ENCODE assay signal across 20 cellular contexts in the genomic region with DNA sequence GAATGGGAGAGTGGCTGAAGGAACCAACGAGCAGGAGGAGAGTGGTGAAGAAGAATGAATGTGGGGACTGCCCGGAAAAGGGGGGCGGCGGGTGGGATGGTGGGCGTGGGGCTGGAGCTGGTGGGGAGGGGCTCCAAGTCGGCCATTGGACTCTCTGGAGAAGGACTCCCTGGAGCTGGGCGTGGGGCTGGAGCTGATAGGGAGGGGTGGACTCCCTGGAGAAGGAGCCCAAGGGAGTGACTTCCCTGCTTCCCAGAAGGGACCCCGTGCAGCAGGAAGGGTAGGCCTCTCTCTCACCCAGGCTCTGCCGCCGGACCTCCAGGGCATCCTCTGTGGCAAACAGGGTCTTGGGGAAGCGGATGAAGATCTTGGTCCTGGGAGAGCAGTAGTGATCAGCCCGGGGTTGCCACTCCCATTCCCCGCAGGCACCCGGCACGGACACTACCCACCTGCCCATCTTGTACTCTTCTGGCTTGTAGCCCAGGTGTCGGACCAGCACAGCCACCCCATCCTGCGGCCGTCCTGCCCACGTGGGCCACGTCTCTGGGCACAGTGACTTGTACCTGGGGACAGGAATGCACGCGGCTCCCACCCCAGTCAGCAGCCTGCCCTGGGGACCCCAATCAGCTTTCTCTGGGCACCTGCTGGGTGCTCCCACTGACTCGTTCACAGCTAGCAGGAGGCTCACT. TPM values are rescaled to one million over a fixed set of nuclear protein-coding genes. Genes with fewer than 3 reads are reported as not detected.
DNase-seq lines count a peak whose midpoint lies in the region; ATAC-seq, FAIRE-seq and TF ChIP-seq lines count a peak whose summit lies in the region.
"Had no signal": no experiment of that assay in that cellular context is flagged by ENCODE, and none has a peak within 500 bp of the region (broad histone marks: within the 10 kb centered on the region; RNA-seq: fewer than 3 reads in every experiment).

No MANE protein-coding gene starts in this region.

- no peak overlapping the region for H3K23ac ChIP-seq in neuronal stem cell (ENCODE audit: low read depth, low read length, poor library complexity)

- H4K91ac ChIP-seq in neuronal stem cell (ENCODE audit: low read depth, low read length, poor library complexity) = no peak overlapping the region

- H3K36me3 Mint-ChIP-seq in T-helper 17 cell (ENCODE audit: low read depth) = peaks cover 8% of the 10 kb centered on the region
- H3K36me3 Mint-ChIP-seq in CD4-positive, alpha-beta T cell (ENCODE audit: low read depth) = peaks cover 30% of the 10 kb centered on the region
- H3K36me3 Mint-ChIP-seq in activated CD4-positive, alpha-beta memory T cell treated with anti-CD3 and anti-CD28 coated beads, Interleukin-2, amount 10 ng/mL, durations not matched to agents 7 days and 5 days (ENCODE audit: low read depth) = peaks cover 48% of the 10 kb centered on the region

- H2AFZ ChIP-seq in HepG2 (ENCODE audit: low read length) (no peak overlapping the region), neuronal stem cell (ENCODE audit: low read length) (no peak overlapping the region)

- TF ChIP-seq EP300 in HepG2 (IDR thresholded peaks at IDR 0.05; ENCODE audit: low read depth in 2 of 2, low read length in 2 of 2) (no peak), HepG2 (CRISPR knock-in tag; IDR thresholded peaks at IDR 0.05; ENCODE audit: borderline replicate concordance) (no peak)

- no peak overlapping the region for H2AK5ac ChIP-seq in neuronal stem cell (ENCODE audit: low read depth, low read length)

- TF ChIP-seq POLR2A in right lobe of liver (IDR thresholded peaks at IDR 0.05) (no peak), HepG2 (IDR thresholded peaks at IDR 0.05; ENCODE audit: insufficient read depth in 1 of 2, low read depth in 2 of 2, low read length in 2 of 2) (no peak)

- H3K4me2 ChIP-seq in HepG2 (ENCODE audit: low read depth, low read length) = no peak overlapping the region
- no peak overlapping the region for H3K4me2 ChIP-seq in neuronal stem cell (ENCODE audit: insufficient read depth, low read length, poor library complexity, severe bottlenecking)

- H3K9me3 Mint-ChIP-seq in CD4-positive, alpha-beta T cell = no peaks in the 10 kb centered on the region
- H3K9me3 Mint-ChIP-seq in activated CD4-positive, alpha-beta memory T cell treated with anti-CD3 and anti-CD28 coated beads, Interleukin-2, amount 10 ng/mL, durations not matched to agents 7 days and 5 days = peaks cover 2% of the 10 kb centered on the region
- H3K9me3 Mint-ChIP-seq: CD8-positive, alpha-beta memory T cell; H9; IgD-negative memory B cell had no signal

- POLR2A ChIA-PET in HepG2 (lab: Yijun Ruan, JAX) = no interaction called here
- POLR2A ChIA-PET in CD4-positive, alpha-beta T cell (lab: Charles Lee) = no interaction called here
- POLR2A ChIA-PET in activated CD4-positive, alpha-beta memory T cell treated with anti-CD3 and anti-CD28 coated beads, Interleukin-2, amount 10 ng/mL, durations not matched to agents 7 days and 5 days (lab: Charles Lee) = interaction anchor here (1.7 kb wide), 1 partner anchor 9 kb away, joined by 5 read pairs; no protein-coding TSS in a partner anchor

- peak overlapping the region; percentile 71 for H3K14ac ChIP-seq in neuronal stem cell (ENCODE audit: low read length)

- intact Hi-C loops in right lobe of liver (cut with DNase I) = no loop called here
- intact Hi-C loops in HepG2 (cut with micrococcal nuclease; ENCODE audit: unreplicated experiment) = no loop called here
- intact Hi-C loops in mucosa of descending colon (cut with DNase I, micrococcal nuclease) = no loop called here
- intact Hi-C loops in CD4-positive, alpha-beta T cell (cut with DNase I, micrococcal nuclease) = no loop called here

- FAIRE-seq in HepG2 (lab: Jason Lieb, UNC) = no peak
- FAIRE-seq: GM12878, GM19239, H1, HTR-8/SVneo had no signal

- BruUV-seq in HepG2 (replicated peaks; lab: Mats Ljungman, UMichigan) = no TSS peak

- H4K8ac ChIP-seq in neuronal stem cell (ENCODE audit: low read depth, low read length) = no peak overlapping the region

- no peaks in the 10 kb centered on the region for H3K27me3 Mint-ChIP-seq in T-helper 17 cell
- H3K27me3 Mint-ChIP-seq in CD4-positive, alpha-beta T cell = no peaks in the 10 kb centered on the region
- H3K27me3 Mint-ChIP-seq in activated CD4-positive, alpha-beta memory T cell treated with anti-CD3 and anti-CD28 coated beads, Interleukin-2, amount 10 ng/mL, durations not matched to agents 7 days and 5 days = no peaks in the 10 kb centered on the region
- H3K27me3 Mint-ChIP-seq: IgD-negative memory B cell had no signal

- no peak for ATAC-seq in right lobe of liver
- no peak for ATAC-seq in HepG2
- ATAC-seq in T-helper 17 cell = no peak
- ATAC-seq in mucosa of descending colon = no peak
- no peak for ATAC-seq in CD4-positive, alpha-beta T cell (ENCODE audit: poor library complexity)
- ATAC-seq: GM12878 had no signal

- H3K4ac ChIP-seq in neuronal stem cell (ENCODE audit: low read length) = no peak overlapping the region

- H3K27ac ChIP-seq in right lobe of liver = no peak overlapping the region
- no peak overlapping the region for H3K27ac ChIP-seq in HepG2 (ENCODE audit: extremely low read length, insufficient read depth, low read length)
- no peak overlapping the region for H3K27ac ChIP-seq in neuronal stem cell (replicated peaks; ENCODE audit: low read length)
- H3K27ac ChIP-seq in CD4-positive, alpha-beta T cell (ENCODE audit: low read depth, low read length) = no peak overlapping the region

- H3K36me3 ChIP-seq in right lobe of liver (peaks cover 0 to 17% (median 4%) of the 10 kb centered on the region in 4 donors), HepG2 (replicated peaks in 1 of 2; ENCODE audit: control insufficient read depth in 1 of 2, insufficient read depth in 2 of 2, low read length in 2 of 2) (peaks cover 9 to 22% of the 10 kb centered on the region in 2 experiments; a peak in 3 of 5 replicates), neuronal stem cell (replicated peaks in 1 of 2; ENCODE audit: control insufficient read depth in 2 of 2, insufficient read depth in 2 of 2, low read length in 2 of 2) (peaks cover 36 to 55% of the 10 kb centered on the region in 2 donors), mucosa of descending colon (ENCODE audit: low read depth) (peaks cover 13% of the 10 kb centered on the region)

- no peak overlapping the region for H2BK12ac ChIP-seq in neuronal stem cell (ENCODE audit: low read length)

- in situ Hi-C loops in HepG2 (cut with HindIII; ENCODE audit: extremely low pct_ligation_motif_present, low pct_unique_long_range_greater_than_20kb) = no loop called here

- peaks cover 14% of the 10 kb centered on the region for H3K4me1 Mint-ChIP-seq in T-helper 17 cell
- H3K4me1 Mint-ChIP-seq in CD4-positive, alpha-beta T cell (ENCODE audit: low read depth) = peaks cover 19% of the 10 kb centered on the region
- peaks cover 15% of the 10 kb centered on the region for H3K4me1 Mint-ChIP-seq in activated CD4-positive, alpha-beta memory T cell treated with anti-CD3 and anti-CD28 coated beads, Interleukin-2, amount 10 ng/mL, durations not matched to agents 7 days and 5 days

- H3K18ac ChIP-seq in neuronal stem cell (ENCODE audit: low read length) = no peak overlapping the region

- DNase-seq in right lobe of liver = peak in 2 of 3 donors; percentile 43 to 58
- DNase-seq in HepG2 (ENCODE audit: low spot score) = no peak
- no peak for DNase-seq in T-helper 17 cell
- no peak for DNase-seq in neuronal stem cell (ENCODE audit: low spot score)
- DNase-seq in mucosa of descending colon = no peak
- DNase-seq in CD4-positive, alpha-beta T cell = no peak
- no peak for DNase-seq in activated CD4-positive, alpha-beta memory T cell treated with anti-CD3 and anti-CD28 coated beads, Interleukin-2, amount 10 ng/mL, durations not matched to agents 7 days and 5 days
- DNase-seq: ACHN; CD8-positive, alpha-beta memory T cell; COR-L47; DMS 273 treated with DMSO at 0.1 percent for 48 hours; DMS53; DND-41; EL had no signal

- TF ChIP-seq CTCF in right lobe of liver (IDR thresholded peaks at IDR 0.05) (no peak), HepG2 (CRISPR knock-in tag; IDR thresholded peaks at IDR 0.05) (no peak), mucosa of descending colon (IDR thresholded peaks at IDR 0.05) (no peak)
- TF ChIP-seq CTCF in CD4-positive, alpha-beta T cell (IDR thresholded peaks at IDR 0.05) = no peak

- H2BK5ac ChIP-seq in neuronal stem cell (ENCODE audit: low read length) = no peak overlapping the region

- H3K27ac Mint-ChIP-seq in T-helper 17 cell = no peak overlapping the region
- no peak overlapping the region for H3K27ac Mint-ChIP-seq in CD4-positive, alpha-beta T cell
- H3K27ac Mint-ChIP-seq in activated CD4-positive, alpha-beta memory T cell treated with anti-CD3 and anti-CD28 coated beads, Interleukin-2, amount 10 ng/mL, durations not matched to agents 7 days and 5 days = no peak overlapping the region
- H3K27ac Mint-ChIP-seq: H9 had no signal

- no peak for TF ChIP-seq RAD21 in HepG2 (CRISPR knock-in tag; IDR thresholded peaks at IDR 0.05)

- peaks cover 11% of the 10 kb centered on the region for H3K79me1 ChIP-seq in neuronal stem cell (ENCODE audit: low read depth, low read length)

- H3K4me1 ChIP-seq in right lobe of liver (peaks cover 0 to 15% (median 6%) of the 10 kb centered on the region in 4 donors), HepG2 (ENCODE audit: insufficient read depth, low read length) (peaks cover 19% of the 10 kb centered on the region), neuronal stem cell (ENCODE audit: control insufficient read depth in 2 of 2, insufficient read depth in 1 of 2, low read depth in 1 of 2, low read length in 2 of 2) (peaks cover 3 to 14% of the 10 kb centered on the region in 2 donors), mucosa of descending colon (ENCODE audit: low read depth) (no peaks in the 10 kb centered on the region)

- H3K27me3 ChIP-seq in right lobe of liver = no peaks in the 10 kb centered on the region
- H3K27me3 ChIP-seq in HepG2 (ENCODE audit: control insufficient read depth in 1 of 2, insufficient read depth in 2 of 2, low read length in 2 of 2) = no peaks in the 10 kb centered on the region
- H3K27me3 ChIP-seq in neuronal stem cell (ENCODE audit: control insufficient read depth in 3 of 3, insufficient read depth in 3 of 3, low read depth in 1 of 3, low read length in 3 of 3) = no peaks in the 10 kb centered on the region
- H3K27me3 ChIP-seq in CD4-positive, alpha-beta T cell (ENCODE audit: control insufficient read depth, insufficient read depth, low read length) = no peaks in the 10 kb centered on the region

- no peak overlapping the region for H2BK15ac ChIP-seq in neuronal stem cell (ENCODE audit: low read length)

- no peak overlapping the region for H3K9ac ChIP-seq in HepG2 (ENCODE audit: insufficient read depth, low read depth, low read length)
- H3K9ac ChIP-seq in neuronal stem cell (ENCODE audit: low read depth, low read length, poor library complexity) = no peak overlapping the region

- no peaks in the 10 kb centered on the region for H3K79me2 ChIP-seq in HepG2 (ENCODE audit: insufficient read depth, low read length)

- no peak overlapping the region for H2BK120ac ChIP-seq in neuronal stem cell (ENCODE audit: low read depth, low read length)

- WGBS in right lobe of liver (ENCODE audit: insufficient coverage, low coverage, low lambda C conversion rate, missing lambda C conversion rate) = 68% methylated on average over 6 of the region's 23 CpGs
- 97% methylated on average over 14 of the region's 23 CpGs for WGBS in HepG2 (ENCODE audit: low lambda C conversion rate)
- no CpG with 5 or more reads among the region's 23 CpGs for WGBS in neuronal stem cell (ENCODE audit: extremely low coverage in 2 of 2, insufficient read length in 2 of 2, insufficient replicate concordance in 1 of 2), 2 donors

- H3K4me3 Mint-ChIP-seq in T-helper 17 cell = peak overlapping the region; percentile 43
- no peak overlapping the region for H3K4me3 Mint-ChIP-seq in CD4-positive, alpha-beta T cell
- no peak overlapping the region for H3K4me3 Mint-ChIP-seq in activated CD4-positive, alpha-beta memory T cell treated with anti-CD3 and anti-CD28 coated beads, Interleukin-2, amount 10 ng/mL, durations not matched to agents 7 days and 5 days
- H3K4me3 Mint-ChIP-seq: CD8-positive, alpha-beta memory T cell; IgD-negative memory B cell had no signal

- H3K9me3 ChIP-seq in right lobe of liver = no peaks in the 10 kb centered on the region
- no peaks in the 10 kb centered on the region for H3K9me3 ChIP-seq in HepG2 (ENCODE audit: low read length)
- H3K9me3 ChIP-seq in T-helper 17 cell (ENCODE audit: control insufficient read depth, low read length, poor library complexity, severe bottlenecking) = no peaks in the 10 kb centered on the region
- H3K9me3 ChIP-seq in neuronal stem cell (replicated peaks in 1 of 2; ENCODE audit: control insufficient read depth in 2 of 2, insufficient read depth in 1 of 2, low read depth in 1 of 2, low read length in 2 of 2) = peaks cover 0 to 5% of the 10 kb centered on the region in 2 donors
- H3K9me3 ChIP-seq in mucosa of descending colon = no peaks in the 10 kb centered on the region
- no peaks in the 10 kb centered on the region for H3K9me3 ChIP-seq in CD4-positive, alpha-beta T cell (ENCODE audit: control insufficient read depth, low read length)

- H3K4me3 ChIP-seq in right lobe of liver (no peak overlapping the region), HepG2 (replicated peaks in 1 of 3; ENCODE audit: insufficient read depth in 1 of 3, low read depth in 2 of 3, low read length in 3 of 3) (no peak overlapping the region), neuronal stem cell (ENCODE audit: low read length in 2 of 2) (no peak overlapping the region), mucosa of descending colon (no peak overlapping the region)
- H3K4me3 ChIP-seq: GM12878 had no signal

- CTCF ChIA-PET in HepG2 (lab: Yijun Ruan, JAX; ENCODE audit: low intra/inter-chr PET ratio, low total read pairs) = no interaction called here
- CTCF ChIA-PET in CD4-positive, alpha-beta T cell (lab: Charles Lee) = no interaction called here
- CTCF ChIA-PET in activated CD4-positive, alpha-beta memory T cell treated with anti-CD3 and anti-CD28 coated beads, Interleukin-2, amount 10 ng/mL, durations not matched to agents 7 days and 5 days (lab: Charles Lee) = no interaction called here

- H4K20me1 ChIP-seq in HepG2 (ENCODE audit: insufficient read depth, low read length) = no peaks in the 10 kb centered on the region; the same call in 1 of the 2 replicates

RNA-seq across cellular contexts. Expression of a gene that starts 14.9 kb away (rescaled TPM):
- 10 to 100 TPM; 33.9 to 58.6 (median 47.6) TPM for total RNA-seq in right lobe of liver
- total RNA-seq in HepG2 (2016; rRNA removed; fragmentation: Illumina TruSeq; extraction: Trizol) = 54.2 and 66.2 TPM in 2 replicates
- 6.4 and 7.7 TPM in 2 replicates for total RNA-seq in HepG2 (2016; cell fraction: cytosol; rRNA removed; fragmentation: Illumina TruSeq; extraction: Trizol; ENCODE audit: low read depth)
- 55.2 and 65.5 TPM in 2 replicates for total RNA-seq in HepG2 (2016; cell fraction: insoluble cytoplasmic fraction; rRNA removed; fragmentation: Illumina TruSeq; extraction: Trizol)
- 35.0 and 35.8 TPM in 2 replicates for total RNA-seq in HepG2 (2016; cell fraction: membrane; rRNA removed; fragmentation: Illumina TruSeq; extraction: Trizol)
- 21.6 and 23.7 TPM in 2 replicates for total RNA-seq in HepG2 (2016; cell fraction: nucleus; rRNA removed; fragmentation: Illumina TruSeq; extraction: Trizol)
- polyA plus RNA-seq in HepG2 (2011; rRNA removed) = 42.3 and 47.4 TPM in 2 replicates
- polyA plus RNA-seq in HepG2 (2011; cell fraction: cytosol; rRNA removed) = 32.4 and 45.6 TPM in 2 replicates
- 7.9 and 11.0 TPM in 2 replicates for polyA plus RNA-seq in HepG2 (2011; cell fraction: nucleus; rRNA removed)
- 27.3 and 28.9 TPM in 2 replicates for polyA plus RNA-seq in HepG2 (2012)
- polyA plus RNA-seq in HepG2 (2016; cell fraction: cytosol; fragmentation: Illumina TruSeq; extraction: Trizol; ENCODE audit: low read depth) = 3.5 and 3.6 TPM in 2 replicates
- 56.6 and 59.0 TPM in 2 replicates for polyA plus RNA-seq in HepG2 (2016; cell fraction: insoluble cytoplasmic fraction; fragmentation: Illumina TruSeq; extraction: Trizol; ENCODE audit: low read depth)
- 19.4 and 19.8 TPM in 2 replicates for polyA plus RNA-seq in HepG2 (2016; cell fraction: membrane; fragmentation: Illumina TruSeq; extraction: Trizol; ENCODE audit: low read depth)
- 30.2 and 30.5 TPM in 2 replicates for polyA plus RNA-seq in HepG2 (2016; cell fraction: nucleus; fragmentation: Illumina TruSeq; extraction: Trizol; ENCODE audit: insufficient read depth, low read depth)
- polyA minus RNA-seq in HepG2 (2011; rRNA and poly(A)+ RNA removed; ENCODE audit: low replicate concordance) = 31.9 and 49.0 TPM in 2 replicates
- 31.0 and 34.3 TPM in 2 replicates for polyA minus RNA-seq in HepG2 (2011; cell fraction: cytosol; rRNA and poly(A)+ RNA removed)
- 13.8 and 19.4 TPM in 2 replicates for polyA minus RNA-seq in HepG2 (2011; cell fraction: nucleus; rRNA and poly(A)+ RNA removed)
- 10 to 100 TPM; 14.8 to 17.4 TPM for total RNA-seq in T-helper 17 cell
- polyA plus RNA-seq in neuronal stem cell (2013, experiment 1 of 2) = 30.8 TPM
- polyA plus RNA-seq in neuronal stem cell (2013, experiment 2 of 2) = 32.4 TPM
- 10 to 100 TPM; 73.9 to 85.3 (median 74.0) TPM for total RNA-seq in mucosa of descending colon
- 10 to 100 TPM; 13.6 to 14.5 TPM for total RNA-seq in CD4-positive, alpha-beta T cell
- total RNA-seq in activated CD4-positive, alpha-beta memory T cell treated with anti-CD3 and anti-CD28 coated beads, Interleukin-2, amount 10 ng/mL, durations not matched to agents 7 days and 5 days = 10 to 100 TPM; 19.9 to 21.9 TPM

RNA-seq across cellular contexts. Expression of a gene that starts 21.6 kb away (rescaled TPM):
- total RNA-seq in right lobe of liver (10 to 100 TPM; 56.6 to 94.7 (median 68.3) TPM), HepG2 (2016; rRNA removed; fragmentation: Illumina TruSeq; extraction: Trizol) (22.7 and 27.9 TPM in 2 replicates), T-helper 17 cell (10 to 100 TPM; 29.5 to 43.1 TPM), mucosa of descending colon (100 to 1,000 TPM; 249 to 344 (median 276) TPM)
- total RNA-seq in HepG2 (2016; cell fraction: cytosol; rRNA removed; fragmentation: Illumina TruSeq; extraction: Trizol; ENCODE audit: low read depth) = 4.3 and 4.7 TPM in 2 replicates
- 22.1 and 22.8 TPM in 2 replicates for total RNA-seq in HepG2 (2016; cell fraction: insoluble cytoplasmic fraction; rRNA removed; fragmentation: Illumina TruSeq; extraction: Trizol)
- 12.6 and 13.8 TPM in 2 replicates for total RNA-seq in HepG2 (2016; cell fraction: membrane; rRNA removed; fragmentation: Illumina TruSeq; extraction: Trizol)
- total RNA-seq in HepG2 (2016; cell fraction: nucleus; rRNA removed; fragmentation: Illumina TruSeq; extraction: Trizol) = 16.9 TPM in 2 replicates
- polyA plus RNA-seq in HepG2 (2011; rRNA removed) = 40.8 and 59.8 TPM in 2 replicates
- 29.8 and 37.1 TPM in 2 replicates for polyA plus RNA-seq in HepG2 (2011; cell fraction: cytosol; rRNA removed)
- polyA plus RNA-seq in HepG2 (2011; cell fraction: nucleus; rRNA removed) = 69.2 and 76.6 TPM in 2 replicates
- polyA plus RNA-seq in HepG2 (2012) = 26.4 and 32.7 TPM in 2 replicates
- 3.1 and 3.2 TPM in 2 replicates for polyA plus RNA-seq in HepG2 (2016; cell fraction: cytosol; fragmentation: Illumina TruSeq; extraction: Trizol; ENCODE audit: low read depth)
- polyA plus RNA-seq in HepG2 (2016; cell fraction: insoluble cytoplasmic fraction; fragmentation: Illumina TruSeq; extraction: Trizol; ENCODE audit: low read depth) = 24.4 and 30.4 TPM in 2 replicates
- 10.0 and 10.4 TPM in 2 replicates for polyA plus RNA-seq in HepG2 (2016; cell fraction: membrane; fragmentation: Illumina TruSeq; extraction: Trizol; ENCODE audit: low read depth)
- 33.4 and 38.4 TPM in 2 replicates for polyA plus RNA-seq in HepG2 (2016; cell fraction: nucleus; fragmentation: Illumina TruSeq; extraction: Trizol; ENCODE audit: insufficient read depth, low read depth)
- polyA minus RNA-seq in HepG2 (2011; rRNA and poly(A)+ RNA removed; ENCODE audit: low replicate concordance) = 118 and 247 TPM in 2 replicates
- 37.2 and 50.5 TPM in 2 replicates for polyA minus RNA-seq in HepG2 (2011; cell fraction: cytosol; rRNA and poly(A)+ RNA removed)
- polyA minus RNA-seq in HepG2 (2011; cell fraction: nucleus; rRNA and poly(A)+ RNA removed) = 49.2 and 53.7 TPM in 2 replicates
- polyA plus RNA-seq in neuronal stem cell (2013, experiment 1 of 2) = 42.3 TPM
- 42.0 TPM for polyA plus RNA-seq in neuronal stem cell (2013, experiment 2 of 2)
- total RNA-seq in CD4-positive, alpha-beta T cell = 10 to 100 TPM; 21.0 to 24.7 TPM
- total RNA-seq in activated CD4-positive, alpha-beta memory T cell treated with anti-CD3 and anti-CD28 coated beads, Interleukin-2, amount 10 ng/mL, durations not matched to agents 7 days and 5 days = 10 to 100 TPM; 59.3 to 64.8 TPM

RNA-seq across cellular contexts. Expression of a gene that starts 45.5 kb away (rescaled TPM):
- total RNA-seq in right lobe of liver = 10 to 100 TPM; 12.7 to 22.6 (median 18.2) TPM
- 4.3 and 4.8 TPM in 2 replicates for total RNA-seq in HepG2 (2016; rRNA removed; fragmentation: Illumina TruSeq; extraction: Trizol)
- total RNA-seq in HepG2 (2016; cell fraction: cytosol; rRNA removed; fragmentation: Illumina TruSeq; extraction: Trizol; ENCODE audit: low read depth) = 1.1 and 1.2 TPM in 2 replicates
- 3.0 and 4.9 TPM in 2 replicates for total RNA-seq in HepG2 (2016; cell fraction: insoluble cytoplasmic fraction; rRNA removed; fragmentation: Illumina TruSeq; extraction: Trizol)
- 3.8 TPM in 2 replicates for total RNA-seq in HepG2 (2016; cell fraction: membrane; rRNA removed; fragmentation: Illumina TruSeq; extraction: Trizol)
- total RNA-seq in HepG2 (2016; cell fraction: nucleus; rRNA removed; fragmentation: Illumina TruSeq; extraction: Trizol) = 2.6 and 3.9 TPM in 2 replicates
- polyA plus RNA-seq in HepG2 (2011; rRNA removed) = 9.3 and 9.6 TPM in 2 replicates
- 7.3 and 11.5 TPM in 2 replicates for polyA plus RNA-seq in HepG2 (2011; cell fraction: cytosol; rRNA removed)
- 14.7 and 18.6 TPM in 2 replicates for polyA plus RNA-seq in HepG2 (2011; cell fraction: nucleus; rRNA removed)
- polyA plus RNA-seq in HepG2 (2012) = 4.4 and 6.6 TPM in 2 replicates
- polyA plus RNA-seq in HepG2 (2016; cell fraction: cytosol; fragmentation: Illumina TruSeq; extraction: Trizol; ENCODE audit: low read depth) = 1.7 and 3.1 TPM in 2 replicates
- polyA plus RNA-seq in HepG2 (2016; cell fraction: insoluble cytoplasmic fraction; fragmentation: Illumina TruSeq; extraction: Trizol; ENCODE audit: low read depth) = 3.3 and 4.8 TPM in 2 replicates
- polyA plus RNA-seq in HepG2 (2016; cell fraction: membrane; fragmentation: Illumina TruSeq; extraction: Trizol; ENCODE audit: low read depth) = 3.5 and 4.2 TPM in 2 replicates
- 8.4 and 9.9 TPM in 2 replicates for polyA plus RNA-seq in HepG2 (2016; cell fraction: nucleus; fragmentation: Illumina TruSeq; extraction: Trizol; ENCODE audit: insufficient read depth, low read depth)
- 26.2 and 71.2 TPM in 2 replicates for polyA minus RNA-seq in HepG2 (2011; rRNA and poly(A)+ RNA removed; ENCODE audit: low replicate concordance)
- 6.0 and 7.6 TPM in 2 replicates for polyA minus RNA-seq in HepG2 (2011; cell fraction: cytosol; rRNA and poly(A)+ RNA removed)
- 11.9 and 12.7 TPM in 2 replicates for polyA minus RNA-seq in HepG2 (2011; cell fraction: nucleus; rRNA and poly(A)+ RNA removed)
- total RNA-seq in T-helper 17 cell = 100 to 1,000 TPM; 172 to 189 TPM
- polyA plus RNA-seq in neuronal stem cell (2013, experiment 1 of 2) = 11.1 TPM
- polyA plus RNA-seq in neuronal stem cell (2013, experiment 2 of 2) = 10.1 TPM
- total RNA-seq in mucosa of descending colon = 10 to 100 TPM; 43.7 to 49.9 (median 47.6) TPM
- 100 to 1,000 TPM; 199 to 207 TPM for total RNA-seq in CD4-positive, alpha-beta T cell
- total RNA-seq in activated CD4-positive, alpha-beta memory T cell treated with anti-CD3 and anti-CD28 coated beads, Interleukin-2, amount 10 ng/mL, durations not matched to agents 7 days and 5 days = 10 to 100 TPM; 52.4 to 58.1 TPM

Comparison
In these comparisons a context has a peak if more than half of its experiments do, and no peak if none do; other contexts are left out.
1. DNase-seq: peak in right lobe of liver (2 of 3); none in HepG2 (single experiment), T-helper 17 cell (0 of 3), neuronal stem cell (single experiment), mucosa of descending colon (0 of 3), CD4-positive, alpha-beta T cell (0 of 10) and activated CD4-positive, alpha-beta memory T cell treated with anti-CD3 and anti-CD28 coated beads, Interleukin-2, amount 10 ng/mL, durations not matched to agents 7 days and 5 days (single experiment).